In genomic region chr6:158071121-158072082, GRCh38 we compare ENCODE assay signal across 10 cellular contexts.
DNase-seq lines count a peak whose midpoint lies in the region; ATAC-seq and TF ChIP-seq lines count a peak whose summit lies in the region.
"Had no signal": no experiment of that assay in that cellular context is flagged by ENCODE, and none has a peak within 500 bp of the region (broad histone marks: within the 10 kb centered on the region; RNA-seq: fewer than 3 reads in every experiment).

No MANE protein-coding gene starts in this region.

- H3K9me3 ChIP-seq in WERI-Rb-1 (ENCODE audit: severe bottlenecking) (no peaks in the 10 kb centered on the region), right cardiac atrium (ENCODE audit: control insufficient read depth, low read length) (no peaks in the 10 kb centered on the region)
- H3K9me3 ChIP-seq: tibial nerve had no signal

- POLR2A ChIA-PET in activated CD8-positive, alpha-beta T cell treated with anti-CD3 and anti-CD28 coated beads for 36 hours (lab: Charles Lee) = interaction anchor here (1.0 kb wide), 1 partner anchor 45 kb away, joined by 4 read pairs; no protein-coding TSS in a partner anchor
- POLR2A ChIA-PET in activated CD8-positive, alpha-beta T cell treated with anti-CD3 and anti-CD28 coated beads, Interleukin-2, amount 10 ng/mL, durations not matched to agents 7 days and 5 days (lab: Charles Lee) = interaction anchor here (1.9 to 2.4 kb wide), 2 partner anchors 25 to 45 kb away, joined by 6 to 9 read pairs; no protein-coding TSS in a partner anchor

- TF ChIP-seq CTCF in activated CD8-positive, alpha-beta T cell treated with anti-CD3 and anti-CD28 coated beads for 36 hours (IDR thresholded peaks at IDR 0.05) = no peak
- TF ChIP-seq CTCF in WERI-Rb-1 (IDR thresholded peaks at IDR 0.05; ENCODE audit: low read depth, low read length) = no peak
- TF ChIP-seq CTCF in omental fat pad (IDR thresholded peaks at IDR 0.05) = no peak

- H3K27me3 ChIP-seq in WERI-Rb-1 (ENCODE audit: insufficient read depth, low read depth, severe bottlenecking) (no peaks in the 10 kb centered on the region), right cardiac atrium (ENCODE audit: control insufficient read depth, insufficient read depth) (no peaks in the 10 kb centered on the region)
- H3K27me3 ChIP-seq: tibial nerve had no signal

- peaks cover 40% of the 10 kb centered on the region for H3K36me3 ChIP-seq in WERI-Rb-1

- H3K4me3 ChIP-seq in WERI-Rb-1 (ENCODE audit: low read depth, low read length) (no peak overlapping the region), right cardiac atrium (ENCODE audit: low read length) (no peak overlapping the region)
- H3K4me3 ChIP-seq: tibial nerve had no signal

- DNase-seq in activated CD8-positive, alpha-beta T cell treated with anti-CD3 and anti-CD28 coated beads for 36 hours = no peak
- DNase-seq in activated CD8-positive, alpha-beta T cell treated with anti-CD3 and anti-CD28 coated beads, Interleukin-2, amount 10 ng/mL, durations not matched to agents 7 days and 5 days = no peak
- no peak for DNase-seq in WERI-Rb-1
- peak in 1 of 3 donors; percentile 46 for DNase-seq in right cardiac atrium
- DNase-seq in omental fat pad (ENCODE audit: low spot score) = no peak
- no peak for DNase-seq in NCI-H345 treated with DMSO at 0.1 percent for 48 hours (lab: John Stamatoyannopoulos, UW; ENCODE audit: unreplicated experiment)

- intact Hi-C loops in activated CD8-positive, alpha-beta T cell treated with anti-CD3 and anti-CD28 coated beads for 36 hours (cut with micrococcal nuclease) = loop anchor here (5.0 kb wide), 1 partner anchor 89 kb away; the partner anchor contains the start of gene SYNJ2
- intact Hi-C loops in right cardiac atrium (cut with DNase I) = loop anchor here in 1 of 4 donors (5.0 kb wide), 1 partner anchor 89 kb away; the partner anchor contains the start of gene SYNJ2

- H3K36me3 Mint-ChIP-seq in activated CD8-positive, alpha-beta T cell treated with anti-CD3 and anti-CD28 coated beads for 36 hours (ENCODE audit: low read depth) = peaks cover 24% of the 10 kb centered on the region
- H3K36me3 Mint-ChIP-seq in activated CD8-positive, alpha-beta T cell treated with anti-CD3 and anti-CD28 coated beads, Interleukin-2, amount 10 ng/mL, durations not matched to agents 7 days and 5 days (ENCODE audit: low read depth) = peaks cover 56% of the 10 kb centered on the region
- peaks cover 55% of the 10 kb centered on the region for H3K36me3 Mint-ChIP-seq in stimulated activated memory B cell treated with anti-CD40 and anti-IgM and Interleukin-4, amounts not matched to agents 10 μg/mL and 1 μg/mL and 100 μg/mL, for 72 hours

- no peak overlapping the region for H3K4me3 Mint-ChIP-seq in activated CD8-positive, alpha-beta T cell treated with anti-CD3 and anti-CD28 coated beads for 36 hours
- no peak overlapping the region for H3K4me3 Mint-ChIP-seq in activated CD8-positive, alpha-beta T cell treated with anti-CD3 and anti-CD28 coated beads, Interleukin-2, amount 10 ng/mL, durations not matched to agents 7 days and 5 days
- H3K4me3 Mint-ChIP-seq in stimulated activated memory B cell treated with anti-CD40 and anti-IgM and Interleukin-4, amounts not matched to agents 10 μg/mL and 1 μg/mL and 100 μg/mL, for 72 hours = no peak overlapping the region
- H3K4me3 Mint-ChIP-seq: activated naive CD4-positive, alpha-beta T cell treated with anti-CD3 and anti-CD28 coated beads, Interleukin-2, amount 50 U/mL, for 24 hours had no signal

- H3K27ac ChIP-seq in WERI-Rb-1 (0 out of 2 replicates have a peak overlapping the region, but pooled peaks have one; percentile 7), right cardiac atrium (ENCODE audit: low read length) (no peak overlapping the region)

- peaks cover 19% of the 10 kb centered on the region for H3K4me1 Mint-ChIP-seq in activated CD8-positive, alpha-beta T cell treated with anti-CD3 and anti-CD28 coated beads for 36 hours (ENCODE audit: low read depth)
- peaks cover 38% of the 10 kb centered on the region for H3K4me1 Mint-ChIP-seq in activated CD8-positive, alpha-beta T cell treated with anti-CD3 and anti-CD28 coated beads, Interleukin-2, amount 10 ng/mL, durations not matched to agents 7 days and 5 days (ENCODE audit: low read depth)
- H3K4me1 Mint-ChIP-seq in stimulated activated memory B cell treated with anti-CD40 and anti-IgM and Interleukin-4, amounts not matched to agents 10 μg/mL and 1 μg/mL and 100 μg/mL, for 72 hours = peaks cover 6% of the 10 kb centered on the region

- no peaks in the 10 kb centered on the region for H3K9me3 Mint-ChIP-seq in activated CD8-positive, alpha-beta T cell treated with anti-CD3 and anti-CD28 coated beads for 36 hours
- H3K9me3 Mint-ChIP-seq in activated CD8-positive, alpha-beta T cell treated with anti-CD3 and anti-CD28 coated beads, Interleukin-2, amount 10 ng/mL, durations not matched to agents 7 days and 5 days (ENCODE audit: insufficient read depth) = no peaks in the 10 kb centered on the region
- no peaks in the 10 kb centered on the region for H3K9me3 Mint-ChIP-seq in stimulated activated memory B cell treated with anti-CD40 and anti-IgM and Interleukin-4, amounts not matched to agents 10 μg/mL and 1 μg/mL and 100 μg/mL, for 72 hours
- H3K9me3 Mint-ChIP-seq: activated naive CD4-positive, alpha-beta T cell treated with anti-CD3 and anti-CD28 coated beads, Interleukin-2, amount 50 U/mL, for 24 hours had no signal

- 87% methylated on average over 34 of the region's 34 CpGs for WGBS in right cardiac atrium

- peak; percentile 17 for ATAC-seq in activated CD8-positive, alpha-beta T cell treated with anti-CD3 and anti-CD28 coated beads for 36 hours
- ATAC-seq in activated CD8-positive, alpha-beta T cell treated with anti-CD3 and anti-CD28 coated beads, Interleukin-2, amount 10 ng/mL, durations not matched to agents 7 days and 5 days = no peak
- peak; percentile 14 to 21 for ATAC-seq in right cardiac atrium
- ATAC-seq in stimulated activated memory B cell treated with anti-CD40 and anti-IgM and Interleukin-4, amounts not matched to agents 10 μg/mL and 1 μg/mL and 100 μg/mL, for 72 hours = peak; percentile 35
- no peak for ATAC-seq in HG03108 (IDR thresholded peaks at IDR 0.05; ENCODE audit: unreplicated experiment)
- no peak for ATAC-seq in omental fat pad (ENCODE audit: low FRiP score)

- CTCF ChIA-PET in activated CD8-positive, alpha-beta T cell treated with anti-CD3 and anti-CD28 coated beads for 36 hours (lab: Charles Lee) = interaction anchor here (0.7 to 6.0 kb wide), 31 partner anchors 9 to 423 kb away, joined by 3 to 33 read pairs (median 4); no protein-coding TSS in a partner anchor
- CTCF ChIA-PET in activated CD8-positive, alpha-beta T cell treated with anti-CD3 and anti-CD28 coated beads, Interleukin-2, amount 10 ng/mL, durations not matched to agents 7 days and 5 days (lab: Charles Lee) = interaction anchor here (0.9 to 4.9 kb wide), 39 partner anchors 9 to 757 kb away, joined by 3 to 37 read pairs (median 5); partner anchors contain the start of genes SYNJ2 and TMEM242

- no peaks in the 10 kb centered on the region for H3K4me1 ChIP-seq in right cardiac atrium (ENCODE audit: control insufficient read depth, insufficient read depth, low read length)

- H3K27me3 Mint-ChIP-seq in activated CD8-positive, alpha-beta T cell treated with anti-CD3 and anti-CD28 coated beads for 36 hours = no peaks in the 10 kb centered on the region
- H3K27me3 Mint-ChIP-seq in activated CD8-positive, alpha-beta T cell treated with anti-CD3 and anti-CD28 coated beads, Interleukin-2, amount 10 ng/mL, durations not matched to agents 7 days and 5 days (ENCODE audit: low read depth) = no peaks in the 10 kb centered on the region
- H3K27me3 Mint-ChIP-seq in stimulated activated memory B cell treated with anti-CD40 and anti-IgM and Interleukin-4, amounts not matched to agents 10 μg/mL and 1 μg/mL and 100 μg/mL, for 72 hours = no peaks in the 10 kb centered on the region
- H3K27me3 Mint-ChIP-seq: activated naive CD4-positive, alpha-beta T cell treated with anti-CD3 and anti-CD28 coated beads, Interleukin-2, amount 50 U/mL, for 24 hours had no signal

- no peak overlapping the region for H3K27ac Mint-ChIP-seq in activated CD8-positive, alpha-beta T cell treated with anti-CD3 and anti-CD28 coated beads for 36 hours
- no peak overlapping the region for H3K27ac Mint-ChIP-seq in activated CD8-positive, alpha-beta T cell treated with anti-CD3 and anti-CD28 coated beads, Interleukin-2, amount 10 ng/mL, durations not matched to agents 7 days and 5 days
- peak overlapping the region; percentile 40 for H3K27ac Mint-ChIP-seq in stimulated activated memory B cell treated with anti-CD40 and anti-IgM and Interleukin-4, amounts not matched to agents 10 μg/mL and 1 μg/mL and 100 μg/mL, for 72 hours

Comparison
In these comparisons a context has a peak if more than half of its experiments do, and no peak if none do; other contexts are left out.
1. ATAC-seq: peak in activated CD8-positive, alpha-beta T cell treated with anti-CD3 and anti-CD28 coated beads for 36 hours (single experiment), right cardiac atrium (2 of 2) and stimulated activated memory B cell treated with anti-CD40 and anti-IgM and Interleukin-4, amounts not matched to agents 10 μg/mL and 1 μg/mL and 100 μg/mL, for 72 hours (single experiment); none in activated CD8-positive, alpha-beta T cell treated with anti-CD3 and anti-CD28 coated beads, Interleukin-2, amount 10 ng/mL, durations not matched to agents 7 days and 5 days (single experiment), HG03108 (single experiment) and omental fat pad (single experiment).